ENCODE assay signal across 1 cellular context in the genomic region with DNA sequence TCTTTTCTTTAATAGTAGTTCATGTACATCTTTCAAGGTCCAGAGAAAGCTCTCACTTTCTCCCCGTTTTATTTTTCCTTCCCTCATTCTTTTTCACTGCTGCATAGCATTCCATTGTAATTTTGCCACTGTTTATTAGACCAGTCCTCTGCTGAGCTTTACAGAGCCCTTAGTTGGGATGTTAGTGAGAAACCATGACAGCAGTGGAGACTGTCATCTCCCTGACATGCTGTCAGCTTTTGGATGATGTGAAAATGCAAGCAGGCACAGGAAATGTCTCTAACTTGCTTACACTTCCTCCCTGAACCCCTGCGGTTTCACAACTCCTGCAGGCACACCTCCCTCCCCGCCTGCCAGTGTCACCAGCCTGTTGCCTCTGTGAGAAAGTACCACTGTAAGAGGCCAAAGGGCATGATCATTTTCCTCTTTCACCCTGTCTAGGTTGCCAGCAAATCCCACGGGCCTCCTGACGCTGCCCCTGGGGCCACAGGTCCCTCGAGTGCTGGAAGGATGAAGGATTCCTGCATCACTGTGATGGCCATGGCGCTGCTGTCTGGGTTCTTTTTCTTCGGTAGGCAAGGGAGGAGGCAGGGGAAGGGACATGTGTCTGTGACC.
TF ChIP-seq lines count a peak whose summit lies in the region.

Gene ITGAL, plus strand, starts transcription at position 415 of the 615 bp plus-strand sequence. Its CDS starts 96 bp downstream, at position 511.

TF ChIP-seq in IMR-90, 13 proteins besides CTCF, POLR2A, EP300 and RAD21 (continued from another document):
- TF ChIP-seq, protein P1, sequence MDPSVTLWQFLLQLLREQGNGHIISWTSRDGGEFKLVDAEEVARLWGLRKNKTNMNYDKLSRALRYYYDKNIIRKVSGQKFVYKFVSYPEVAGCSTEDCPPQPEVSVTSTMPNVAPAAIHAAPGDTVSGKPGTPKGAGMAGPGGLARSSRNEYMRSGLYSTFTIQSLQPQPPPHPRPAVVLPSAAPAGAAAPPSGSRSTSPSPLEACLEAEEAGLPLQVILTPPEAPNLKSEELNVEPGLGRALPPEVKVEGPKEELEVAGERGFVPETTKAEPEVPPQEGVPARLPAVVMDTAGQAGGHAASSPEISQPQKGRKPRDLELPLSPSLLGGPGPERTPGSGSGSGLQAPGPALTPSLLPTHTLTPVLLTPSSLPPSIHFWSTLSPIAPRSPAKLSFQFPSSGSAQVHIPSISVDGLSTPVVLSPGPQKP (IDR thresholded peaks at IDR 0.05; ENCODE audit: borderline replicate concordance, low read depth, low read length), result no peak
- no peak for TF ChIP-seq USF2 (IDR thresholded peaks at IDR 0.05; ENCODE audit: low read depth, low read length)
- TF ChIP-seq RCOR1 (IDR thresholded peaks at IDR 0.05; ENCODE audit: insufficient replicate concordance, low read length), result no peak
- TF ChIP-seq CHD1 (IDR thresholded peaks at IDR 0.05; ENCODE audit: low read depth, low read length), result no peak
- TF ChIP-seq BHLHE40 (IDR thresholded peaks at IDR 0.05; ENCODE audit: low read depth, low read length), result no peak
- no peak for TF ChIP-seq RFX5 (IDR thresholded peaks at IDR 0.05; ENCODE audit: low read depth, low read length)
- TF ChIP-seq MXI1 (IDR thresholded peaks at IDR 0.05; ENCODE audit: borderline replicate concordance, low read depth, low read length), result no peak
- TF ChIP-seq NFE2L2 (IDR thresholded peaks at IDR 0.05; ENCODE audit: low read depth, low read length), result no peak
- TF ChIP-seq MAFK (IDR thresholded peaks at IDR 0.05; ENCODE audit: low read depth, low read length), result no peak
TF ChIP-seq in IMR-90: peak in this region for 0.
